In the genomic region with DNA sequence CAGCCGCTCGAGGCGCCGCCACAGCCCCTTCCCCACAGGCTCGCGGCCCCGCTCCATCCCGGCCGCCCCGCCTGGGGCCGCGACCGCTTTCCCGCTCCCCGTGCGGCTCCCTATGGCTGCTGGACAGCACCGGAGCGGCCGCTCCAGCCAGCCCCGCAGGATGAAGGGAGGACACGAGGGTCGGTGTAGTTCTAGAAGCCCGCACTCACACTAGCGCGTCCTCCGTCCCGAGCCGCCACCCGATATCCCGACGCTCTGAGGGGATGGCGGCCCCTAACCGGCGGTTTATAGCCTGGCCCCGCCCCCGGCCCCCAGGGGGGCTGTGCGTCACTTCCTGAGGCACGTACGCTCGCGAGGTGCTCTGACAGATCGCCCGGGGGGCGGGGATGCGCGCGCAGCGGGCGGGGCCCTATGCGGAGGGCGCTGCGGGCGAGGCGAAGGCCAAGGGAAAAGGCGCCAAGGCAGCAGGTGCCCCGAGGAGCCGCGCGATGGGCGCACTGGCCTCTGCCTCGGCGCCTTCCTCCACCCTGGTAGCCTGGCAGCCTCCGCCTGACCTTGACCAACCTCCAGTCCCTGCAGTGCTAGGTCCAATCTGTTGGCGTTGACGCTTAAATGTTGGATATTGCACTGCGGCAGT, we compare ENCODE assay signal across 8 cellular contexts. TPM values are rescaled to one million over a fixed set of nuclear protein-coding genes. Genes with fewer than 3 reads are reported as not detected.
DNase-seq lines count a peak whose midpoint lies in the region; ATAC-seq and TF ChIP-seq lines count a peak whose summit lies in the region.

A gene (minus strand): TSS at position 257 of the 637 bp plus-strand sequence. CDS start 4,991 bp downstream, outside the sequence.

- DNase-seq in NCI-H1694 treated with DMSO at 0.1 percent for 48 hours (lab: John Stamatoyannopoulos, UW), result peak; percentile 87
- DNase-seq in amniotic stem cell (lab: John Stamatoyannopoulos, UW), result peak; percentile 74
- DNase-seq in left cardiac atrium, result peak; percentile 96
- DNase-seq in progenitor cell of endocrine pancreas (ENCODE audit: low spot score, unreplicated experiment), result peak; percentile 86
- peak; percentile 99 for DNase-seq in upper lobe of right lung

- peak within 1 kb of the TSS; percentile 93 for H3K27ac Mint-ChIP-seq in T-helper 1 cell treated with Interleukin-12 subunit alpha and Interleukin-12 subunit beta and Interleukin-4 antibody, amounts not matched to agents 30 μg/mL and 1 μg/mL, for 36 hours
- peak within 1 kb of the TSS; percentile 98 for H3K27ac Mint-ChIP-seq in progenitor cell of endocrine pancreas

- intact Hi-C loops in left cardiac atrium (cut with DNase I), result no loop called here
- intact Hi-C loops in upper lobe of right lung (cut with DNase I), result no loop called here

- H3K27me3 ChIP-seq in upper lobe of right lung, result no peaks in the 10 kb centered on the region

- H3K27ac ChIP-seq in upper lobe of right lung, result peak within 1 kb of the TSS; percentile 95

- no peaks in the 10 kb centered on the region for H3K27me3 Mint-ChIP-seq in T-helper 1 cell treated with Interleukin-12 subunit alpha and Interleukin-12 subunit beta and Interleukin-4 antibody, amounts not matched to agents 30 μg/mL and 1 μg/mL, for 36 hours (ENCODE audit: low read depth)
- peaks cover 6% of the 10 kb centered on the region for H3K27me3 Mint-ChIP-seq in progenitor cell of endocrine pancreas

- no peaks in the 10 kb centered on the region for H3K9me3 Mint-ChIP-seq in T-helper 1 cell treated with Interleukin-12 subunit alpha and Interleukin-12 subunit beta and Interleukin-4 antibody, amounts not matched to agents 30 μg/mL and 1 μg/mL, for 36 hours
- no peaks in the 10 kb centered on the region for H3K9me3 Mint-ChIP-seq in progenitor cell of endocrine pancreas (ENCODE audit: low read depth)

- H3K4me3 Mint-ChIP-seq in T-helper 1 cell treated with Interleukin-12 subunit alpha and Interleukin-12 subunit beta and Interleukin-4 antibody, amounts not matched to agents 30 μg/mL and 1 μg/mL, for 36 hours, result peak within 1 kb of the TSS; percentile 97
- peak within 1 kb of the TSS; percentile 90 for H3K4me3 Mint-ChIP-seq in progenitor cell of endocrine pancreas (ENCODE audit: low read depth)

- ATAC-seq in GM18498 (IDR thresholded peaks at IDR 0.05; ENCODE audit: unreplicated experiment), result peak; percentile 89
- peak; percentile 82 for ATAC-seq in HG02885 (IDR thresholded peaks at IDR 0.05; ENCODE audit: poor library complexity, unreplicated experiment)
- peak; percentile 99 for ATAC-seq in left cardiac atrium
- peak; percentile 98 for ATAC-seq in upper lobe of right lung

- no peaks in the 10 kb centered on the region for H3K36me3 ChIP-seq in upper lobe of right lung

- H3K4me1 Mint-ChIP-seq in T-helper 1 cell treated with Interleukin-12 subunit alpha and Interleukin-12 subunit beta and Interleukin-4 antibody, amounts not matched to agents 30 μg/mL and 1 μg/mL, for 36 hours (ENCODE audit: low read depth), result peaks cover 38% of the 10 kb centered on the region
- H3K4me1 Mint-ChIP-seq in progenitor cell of endocrine pancreas (ENCODE audit: low read depth), result peaks cover 17% of the 10 kb centered on the region

- peaks cover 30% of the 10 kb centered on the region for H3K36me3 Mint-ChIP-seq in T-helper 1 cell treated with Interleukin-12 subunit alpha and Interleukin-12 subunit beta and Interleukin-4 antibody, amounts not matched to agents 30 μg/mL and 1 μg/mL, for 36 hours (ENCODE audit: low read depth)
- H3K36me3 Mint-ChIP-seq in progenitor cell of endocrine pancreas (ENCODE audit: insufficient read depth), result no peaks in the 10 kb centered on the region

- no peaks in the 10 kb centered on the region for H3K9me3 ChIP-seq in upper lobe of right lung

- H3K4me3 ChIP-seq in upper lobe of right lung, result peak within 1 kb of the TSS; percentile 96

- peaks cover 14% of the 10 kb centered on the region for H3K4me1 ChIP-seq in upper lobe of right lung

- no peak for TF ChIP-seq CTCF in progenitor cell of endocrine pancreas (IDR thresholded peaks at IDR 0.05; ENCODE audit: unreplicated experiment)
- TF ChIP-seq CTCF in upper lobe of right lung (IDR thresholded peaks at IDR 0.05), result no peak

RNA-seq across cellular contexts. Expression of the gene that starts here (rescaled TPM):
- 100 to 1,000 TPM in 1 of 2 donors, 10 to 100 TPM in 1; 63.7 to 256 TPM for total RNA-seq in left cardiac atrium
- total RNA-seq in progenitor cell of endocrine pancreas, result 74.0 and 82.7 TPM in 2 replicates
- total RNA-seq in upper lobe of right lung, result 248 TPM

Comparison
In these comparisons a context has a peak if more than half of its experiments do, and no peak if none do; other contexts are left out.
1. Peak in every context shown above with its lines: DNase-seq, ATAC-seq, H3K4me3 ChIP-seq and H3K27ac ChIP-seq.